In the genomic region with DNA sequence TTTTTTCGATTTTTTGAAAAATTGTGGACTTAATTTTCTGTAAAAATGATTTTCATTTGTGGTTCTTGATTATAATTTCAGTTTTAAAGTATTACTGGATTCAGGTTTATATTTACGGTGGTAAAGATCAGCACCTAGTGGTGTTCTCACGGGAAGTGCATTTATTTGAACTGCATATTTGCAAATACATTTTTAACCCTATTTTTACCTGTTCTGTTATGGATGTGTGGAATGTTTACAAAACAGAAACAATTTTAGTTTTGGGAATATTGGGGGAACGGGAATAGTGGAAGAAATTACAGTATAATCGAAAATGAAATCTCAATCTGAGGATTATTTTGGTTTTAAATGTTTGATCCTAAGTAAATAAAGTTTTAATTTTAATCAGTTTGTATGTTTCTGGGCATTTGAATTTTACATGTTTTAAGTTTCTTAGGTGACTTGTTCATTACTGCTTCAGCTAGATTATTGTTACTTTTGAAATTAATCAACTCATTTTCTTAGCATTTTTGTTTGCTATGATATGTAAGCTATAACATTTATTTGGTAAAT, we compare ENCODE assay signal across 8 cellular contexts. TPM values are rescaled to one million over a fixed set of nuclear protein-coding genes. Genes with fewer than 3 reads are reported as not detected.
DNase-seq lines count a peak whose midpoint lies in the region; ATAC-seq lines count a peak whose summit lies in the region.

No MANE protein-coding gene starts in this region.

- no peak for DNase-seq in activated CD8-positive, alpha-beta memory T cell treated with anti-CD3 and anti-CD28 coated beads, Interleukin-2, amount 10 ng/mL, durations not matched to agents 7 days and 5 days
- no peak for DNase-seq in activated CD8-positive, alpha-beta memory T cell treated with anti-CD3 and anti-CD28 coated beads, Interleukin-2, amount 50 U/mL, for 48 hours
- DNase-seq in OCI-M1 (lab: John Stamatoyannopoulos, UW): peak; percentile 83
- DNase-seq in effector memory CD8-positive, alpha-beta T cell: no peak
- DNase-seq in naive B cell: no peak
- no peak for DNase-seq in stimulated activated CD4-positive, alpha-beta T cell treated with anti-CD3 and anti-CD28 coated beads, Interleukin-4, amount 100 ng/mL, for 1 hour
- DNase-seq in NCI-H2227 treated with DMSO at 0.1 percent for 48 hours (lab: John Stamatoyannopoulos, UW): no peak
- no peak for DNase-seq in islet precursor cell

- H3K4me1 Mint-ChIP-seq in activated CD8-positive, alpha-beta memory T cell treated with anti-CD3 and anti-CD28 coated beads, Interleukin-2, amount 10 ng/mL, durations not matched to agents 7 days and 5 days: peaks cover 38% of the 10 kb centered on the region
- peaks cover 13 to 43% of the 10 kb centered on the region in 2 donors for H3K4me1 Mint-ChIP-seq in effector memory CD8-positive, alpha-beta T cell (ENCODE audit: low read depth in 2 of 2)
- H3K4me1 Mint-ChIP-seq in naive B cell: peaks cover 26 to 45% (median 41%) of the 10 kb centered on the region in 3 donors

- peak overlapping the region; percentile 80 for H3K4me3 Mint-ChIP-seq in activated CD8-positive, alpha-beta memory T cell treated with anti-CD3 and anti-CD28 coated beads, Interleukin-2, amount 10 ng/mL, durations not matched to agents 7 days and 5 days
- H3K4me3 Mint-ChIP-seq in effector memory CD8-positive, alpha-beta T cell: peak overlapping the region; percentile 67 to 80
- H3K4me3 Mint-ChIP-seq in naive B cell: peak overlapping the region; percentile 74 to 98 (median 92)

- CTCF ChIA-PET in activated CD8-positive, alpha-beta memory T cell treated with anti-CD3 and anti-CD28 coated beads, Interleukin-2, amount 10 ng/mL, durations not matched to agents 7 days and 5 days (lab: Charles Lee): interaction anchor here (0.8 to 3.1 kb wide), 22 partner anchors 20 to 407 kb away, joined by 3 to 58 read pairs (median 8); no protein-coding TSS in a partner anchor

- peaks cover 32% of the 10 kb centered on the region for H3K36me3 Mint-ChIP-seq in activated CD8-positive, alpha-beta memory T cell treated with anti-CD3 and anti-CD28 coated beads, Interleukin-2, amount 10 ng/mL, durations not matched to agents 7 days and 5 days
- H3K36me3 Mint-ChIP-seq in effector memory CD8-positive, alpha-beta T cell (ENCODE audit: insufficient read depth): peaks cover 40% of the 10 kb centered on the region
- peaks cover 23 to 32% of the 10 kb centered on the region in 2 donors for H3K36me3 Mint-ChIP-seq in naive B cell

- peaks cover 3% of the 10 kb centered on the region for H3K27me3 Mint-ChIP-seq in activated CD8-positive, alpha-beta memory T cell treated with anti-CD3 and anti-CD28 coated beads, Interleukin-2, amount 10 ng/mL, durations not matched to agents 7 days and 5 days
- no peaks in the 10 kb centered on the region for H3K27me3 Mint-ChIP-seq in effector memory CD8-positive, alpha-beta T cell
- no peaks in the 10 kb centered on the region for H3K27me3 Mint-ChIP-seq in naive B cell

- no peaks in the 10 kb centered on the region for H3K9me3 Mint-ChIP-seq in activated CD8-positive, alpha-beta memory T cell treated with anti-CD3 and anti-CD28 coated beads, Interleukin-2, amount 10 ng/mL, durations not matched to agents 7 days and 5 days (ENCODE audit: low read depth)
- no peaks in the 10 kb centered on the region for H3K9me3 Mint-ChIP-seq in effector memory CD8-positive, alpha-beta T cell
- H3K9me3 Mint-ChIP-seq in naive B cell: peaks cover 0 to 46% (median 29%) of the 10 kb centered on the region in 7 donors

- H3K27ac Mint-ChIP-seq in activated CD8-positive, alpha-beta memory T cell treated with anti-CD3 and anti-CD28 coated beads, Interleukin-2, amount 10 ng/mL, durations not matched to agents 7 days and 5 days: peak overlapping the region; percentile 97
- H3K27ac Mint-ChIP-seq in effector memory CD8-positive, alpha-beta T cell: peak overlapping the region; percentile 94 to 98
- H3K27ac Mint-ChIP-seq in naive B cell: peak overlapping the region; percentile 86 to 98 (median 94)

- ATAC-seq in activated CD8-positive, alpha-beta memory T cell treated with anti-CD3 and anti-CD28 coated beads, Interleukin-2, amount 10 ng/mL, durations not matched to agents 7 days and 5 days: no peak
- ATAC-seq in effector memory CD8-positive, alpha-beta T cell (replicated peaks): no peak
- no peak for ATAC-seq in naive B cell (ENCODE audit: low read depth in 2 of 2)

RNA-seq across cellular contexts. Expression of a gene that starts 0.8 kb away (rescaled TPM):
- total RNA-seq in activated CD8-positive, alpha-beta memory T cell treated with anti-CD3 and anti-CD28 coated beads, Interleukin-2, amount 10 ng/mL, durations not matched to agents 7 days and 5 days: 100 to 1,000 TPM; 115 to 144 TPM
- polyA plus RNA-seq in naive B cell (ENCODE audit: low read depth in 6 of 6): 100 to 1,000 TPM; 192 to 410 (median 247) TPM
